ENCODE assay signal across 10 cellular contexts in the genomic region with DNA sequence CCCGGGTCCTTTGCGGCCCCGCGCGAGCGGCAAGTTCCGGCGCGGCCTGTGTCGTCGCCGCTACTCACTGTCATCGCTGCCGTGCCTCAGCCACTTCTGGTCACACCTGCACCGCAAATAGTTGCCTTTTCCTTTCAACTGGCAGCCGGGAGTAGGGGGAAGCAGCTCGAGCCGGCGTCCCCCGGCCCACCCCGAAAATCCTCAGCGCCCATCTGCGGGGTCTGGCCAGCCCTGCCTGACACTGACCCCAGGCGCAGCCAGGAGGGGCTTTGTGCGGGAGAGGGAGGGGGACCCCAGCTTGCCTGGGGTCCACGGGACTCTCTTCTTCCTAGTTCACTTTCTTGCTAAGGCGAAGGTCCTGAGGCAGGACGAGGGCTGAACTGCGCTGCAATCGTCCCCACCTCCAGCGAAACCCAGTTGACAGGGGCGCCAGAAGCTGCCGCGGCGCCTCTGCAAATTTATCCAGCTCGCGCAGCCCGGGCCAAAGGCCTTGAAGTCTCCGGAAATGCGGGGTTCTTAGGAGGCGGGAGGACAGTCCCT. TPM values are rescaled to one million over a fixed set of nuclear protein-coding genes. Genes with fewer than 3 reads are reported as not detected.
DNase-seq lines count a peak whose midpoint lies in the region; ATAC-seq and TF ChIP-seq lines count a peak whose summit lies in the region.
"Had no signal": no experiment of that assay in that cellular context is flagged by ENCODE, and none has a peak within 500 bp of the region (broad histone marks: within the 10 kb centered on the region; RNA-seq: fewer than 3 reads in every experiment).

No MANE protein-coding gene starts in this region.

- no peak for TF ChIP-seq CTCF in left ventricle myocardium inferior (IDR thresholded peaks at IDR 0.05; ENCODE audit: borderline replicate concordance)
- no peak for TF ChIP-seq CTCF in ascending aorta (IDR thresholded peaks at IDR 0.05)

- 5 to 7% methylated on average over 41 of the region's 41 CpGs for WGBS in aorta, 2 donors

- no peak overlapping the region for H3K27ac ChIP-seq in left ventricle myocardium inferior (replicated peaks)
- H3K27ac ChIP-seq in ascending aorta = no peak overlapping the region
- no peak overlapping the region for H3K27ac ChIP-seq in naive thymus-derived CD4-positive, alpha-beta T cell (ENCODE audit: low read depth, low read length)
- H3K27ac ChIP-seq in aorta (ENCODE audit: low read depth in 1 of 2, low read length in 2 of 2) = no peak overlapping the region

- H3K4me3 ChIP-seq in left ventricle myocardium inferior (peak overlapping the region; percentile 58), ascending aorta (peak overlapping the region; percentile 29 to 61), aorta (ENCODE audit: low read length in 2 of 2) (peak overlapping the region; percentile 34 to 37)
- H3K4me3 ChIP-seq in naive thymus-derived CD4-positive, alpha-beta T cell (ENCODE audit: low read length) = peak overlapping the region; percentile 9

- peaks cover 100% of the 10 kb centered on the region for H3K27me3 ChIP-seq in left ventricle myocardium inferior (ENCODE audit: low read depth)
- peaks cover 55% of the 10 kb centered on the region for H3K27me3 ChIP-seq in ascending aorta
- peaks cover 6 to 17% of the 10 kb centered on the region in 2 donors for H3K27me3 ChIP-seq in naive thymus-derived CD4-positive, alpha-beta T cell (ENCODE audit: control insufficient read depth in 2 of 2, insufficient read depth in 2 of 2, low read length in 2 of 2)
- peaks cover 0 to 4% of the 10 kb centered on the region in 2 donors for H3K27me3 ChIP-seq in aorta (ENCODE audit: control insufficient read depth in 1 of 2, insufficient read depth in 2 of 2, low read length in 1 of 2)

- H3K9me3 ChIP-seq in left ventricle myocardium inferior (replicated peaks) (no peaks in the 10 kb centered on the region), ascending aorta (no peaks in the 10 kb centered on the region), aorta (ENCODE audit: control insufficient read depth, low read length) (no peaks in the 10 kb centered on the region)
- H3K9me3 ChIP-seq in naive thymus-derived CD4-positive, alpha-beta T cell (ENCODE audit: control insufficient read depth in 2 of 3, low read length in 3 of 3) = no peaks in the 10 kb centered on the region

- peaks cover 73 to 87% (median 79%) of the 10 kb centered on the region in 5 donors for H3K27me3 Mint-ChIP-seq in naive thymus-derived CD4-positive, alpha-beta T cell

- POLR2A ChIA-PET in naive thymus-derived CD4-positive, alpha-beta T cell (lab: Charles Lee) = no interaction called here

- intact Hi-C loops in left ventricle myocardium inferior (cut with micrococcal nuclease) = no loop called here
- intact Hi-C loops in Right ventricle myocardium inferior (cut with DNase I) = no loop called here
- intact Hi-C loops in ascending aorta (cut with DNase I) = no loop called here
- intact Hi-C loops in naive thymus-derived CD4-positive, alpha-beta T cell (cut with micrococcal nuclease) = loop anchor here in 1 of 2 donors (2.0 kb wide), 1 partner anchor 39 kb away; no protein-coding TSS in a partner anchor
- intact Hi-C loops in aorta (cut with DNase I) = no loop called here

- CTCF ChIA-PET in naive thymus-derived CD4-positive, alpha-beta T cell (lab: Charles Lee) = no interaction called here

- DNase-seq in left ventricle myocardium inferior = no peak
- DNase-seq in Right ventricle myocardium inferior (ENCODE audit: missing footprints) = no peak
- no peak for DNase-seq in ascending aorta (ENCODE audit: low spot score in 2 of 2)
- peak in 1 of 9 donors; percentile 29 for DNase-seq in naive thymus-derived CD4-positive, alpha-beta T cell
- no peak for DNase-seq in aorta
- DNase-seq in NCI-H146 (lab: John Stamatoyannopoulos, UW) = no peak
- DNase-seq in NCI-H2081 (lab: John Stamatoyannopoulos, UW) = no peak
- no peak for DNase-seq in retina
- DNase-seq: activated CD4-positive, alpha-beta T cell treated with anti-CD3 and anti-CD28 coated beads for 1 hour had no signal

- H3K4me3 Mint-ChIP-seq in naive thymus-derived CD4-positive, alpha-beta T cell = peak overlapping the region in 6 of 10 donors; percentile 6 to 85 (median 81)

- H3K27ac Mint-ChIP-seq in naive thymus-derived CD4-positive, alpha-beta T cell = no peak overlapping the region

- peaks cover 9 to 58% (median 42%) of the 10 kb centered on the region in 7 donors for H3K4me1 Mint-ChIP-seq in naive thymus-derived CD4-positive, alpha-beta T cell

- ATAC-seq in Right ventricle myocardium inferior (no peak), aorta (ENCODE audit: low FRiP score) (peak; percentile 4)
- no peak for ATAC-seq in naive thymus-derived CD4-positive, alpha-beta T cell

- H3K36me3 Mint-ChIP-seq in naive thymus-derived CD4-positive, alpha-beta T cell = peaks cover 0 to 4% (median 0%) of the 10 kb centered on the region in 5 donors

- H3K36me3 ChIP-seq in left ventricle myocardium inferior = no peaks in the 10 kb centered on the region
- H3K36me3 ChIP-seq in ascending aorta = no peaks in the 10 kb centered on the region
- H3K36me3 ChIP-seq in naive thymus-derived CD4-positive, alpha-beta T cell (ENCODE audit: control insufficient read depth in 2 of 3, insufficient read depth in 3 of 3, low read length in 3 of 3) = no peaks in the 10 kb centered on the region
- no peaks in the 10 kb centered on the region for H3K36me3 ChIP-seq in aorta (ENCODE audit: control insufficient read depth in 1 of 2, insufficient read depth in 2 of 2, low read length in 1 of 2)

- peaks cover 46% of the 10 kb centered on the region for H3K4me1 ChIP-seq in left ventricle myocardium inferior
- H3K4me1 ChIP-seq in ascending aorta = peaks cover 7 to 27% of the 10 kb centered on the region in 2 donors
- H3K4me1 ChIP-seq in naive thymus-derived CD4-positive, alpha-beta T cell (ENCODE audit: control insufficient read depth in 2 of 2, insufficient read depth in 2 of 2, low read length in 2 of 2) = peaks cover 0 to 16% of the 10 kb centered on the region in 2 donors
- H3K4me1 ChIP-seq in aorta (ENCODE audit: control insufficient read depth in 1 of 2, insufficient read depth in 2 of 2, low read length in 2 of 2) = no peaks in the 10 kb centered on the region

- H3K9me3 Mint-ChIP-seq in naive thymus-derived CD4-positive, alpha-beta T cell = peaks cover 0 to 3% (median 0%) of the 10 kb centered on the region in 11 donors

RNA-seq across cellular contexts. Expression of a gene that starts 1.7 kb away (rescaled TPM):
- total RNA-seq in left ventricle myocardium inferior (not detected), Right ventricle myocardium inferior (not detected), ascending aorta (not detected), aorta (not detected)
- not detected for total RNA-seq in naive thymus-derived CD4-positive, alpha-beta T cell
- not detected for polyA plus RNA-seq in naive thymus-derived CD4-positive, alpha-beta T cell
- 1 to 10 TPM in 1 of 2 donors, not detected in 1; 5.3 TPM for polyA plus RNA-seq in aorta
- total RNA-seq: G401 had no signal

RNA-seq across cellular contexts. Expression of a gene that starts 47.6 kb away (rescaled TPM):
- not detected for total RNA-seq in left ventricle myocardium inferior
- not detected for total RNA-seq in Right ventricle myocardium inferior
- total RNA-seq in ascending aorta = not detected
- total RNA-seq in naive thymus-derived CD4-positive, alpha-beta T cell = not detected
- polyA plus RNA-seq in naive thymus-derived CD4-positive, alpha-beta T cell = not detected
- not detected for total RNA-seq in aorta
- polyA plus RNA-seq in aorta = 10 to 100 TPM in 1 of 2 donors, not detected in 1; 27.7 TPM
